22 cellular contexts compared by ENCODE assay signal in the genomic region with DNA sequence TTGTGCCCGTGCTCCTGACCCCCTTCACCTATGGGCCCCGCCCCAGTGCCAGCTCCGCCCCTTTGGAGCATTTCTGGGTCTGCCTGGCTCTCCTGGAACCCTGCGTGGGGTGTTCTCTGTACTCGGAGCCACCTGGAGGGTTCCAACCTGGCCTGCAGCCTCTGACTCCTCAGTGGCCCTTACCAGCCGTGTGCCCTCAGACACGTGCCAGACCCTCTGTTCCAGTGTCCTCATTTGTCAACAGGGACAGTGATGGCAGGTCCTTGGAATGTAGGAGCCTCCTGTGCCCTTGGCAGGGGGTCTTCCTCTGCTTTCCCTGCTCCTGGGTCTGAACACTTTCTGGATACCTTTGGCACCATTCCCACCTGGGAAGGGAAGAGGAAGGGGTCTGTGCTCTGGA.
"Had no signal": no experiment of that assay in that cellular context is flagged by ENCODE, and none has a peak within 500 bp of the region (broad histone marks: within the 10 kb centered on the region; RNA-seq: fewer than 3 reads in every experiment).

No MANE protein-coding gene starts in this region.

- H3K4me2 ChIP-seq: smooth muscle cell had no signal

- H3K4me3 Mint-ChIP-seq: effector memory CD8-positive, alpha-beta T cell; naive thymus-derived CD8-positive, alpha-beta T cell; nephron progenitor cell; stimulated activated naive CD8-positive, alpha-beta T cell treated with anti-CD3 and anti-CD28 coated beads, Interleukin-15, amount 100 ng/mL, for 72 hours had no signal

- H3K9ac ChIP-seq: parathyroid adenoma had no signal

- H2AFZ ChIP-seq: parathyroid adenoma had no signal

- H3K36me3 ChIP-seq: neutrophil, right atrium auricular region, suprapubic skin, vagina had no signal

- DNase-seq: cortex of kidney; effector memory CD8-positive, alpha-beta T cell; hypothalamus; kidney; mesenchymal stem cell; naive thymus-derived CD8-positive, alpha-beta T cell; nephron progenitor cell; stimulated activated CD4-positive, alpha-beta T cell treated with anti-CD3 and anti-CD28 coated beads, Interleukin-12 subunit alpha, Interleukin-12 subunit beta, amount 100 ng/mL, for 4 hours; stimulated activated CD4-positive, alpha-beta T cell treated with anti-CD3 and anti-CD28 coated beads, Interleukin-1b, Interleukin-23, amount 100 ng/mL, for 48 hours; stimulated activated CD4-positive, alpha-beta T cell treated with anti-CD3 and anti-CD28 coated beads, Interleukin-4, amount 100 ng/mL, for 1 hour; stimulated activated CD8-positive, alpha-beta memory T cell treated with anti-CD3 and anti-CD28 coated beads, Interleukin-4, amount 100 ng/mL, for 48 hours; stimulated activated naive CD4-positive, alpha-beta T cell; stimulated activated naive CD8-positive, alpha-beta T cell treated with anti-CD3 and anti-CD28 coated beads, Interleukin-15, amount 100 ng/mL, for 72 hours; trophoblast cell had no signal

- H3K27ac ChIP-seq: neutrophil, parathyroid adenoma, right atrium auricular region, suprapubic skin, vagina had no signal

- H3K79me2 ChIP-seq: parathyroid adenoma had no signal

- H3K4me3 ChIP-seq: right atrium auricular region, smooth muscle cell, suprapubic skin, vagina had no signal

- H3K27ac Mint-ChIP-seq: effector memory CD8-positive, alpha-beta T cell; nephron progenitor cell; progenitor cell of endocrine pancreas had no signal

- FAIRE-seq: frontal cortex, kidney had no signal

- H3K4me1 ChIP-seq: parathyroid adenoma had no signal
